8 cellular contexts compared by ENCODE assay signal in genomic region chr19:38617764-38618589, GRCh38. TPM values are rescaled to one million over a fixed set of nuclear protein-coding genes. Genes with fewer than 3 reads are reported as not detected.
DNase-seq lines count a peak whose midpoint lies in the region; ATAC-seq, FAIRE-seq and TF ChIP-seq lines count a peak whose summit lies in the region.

MAP4K1 (minus strand) TSS chr19:38617953; CDS start chr19:38617895, 58 bp downstream.

- H3K27me3 Mint-ChIP-seq in activated naive CD4-positive, alpha-beta T cell treated with anti-CD3 and anti-CD28 coated beads, Interleukin-2, amount 10 ng/mL, durations not matched to agents 7 days and 5 days, result no peaks in the 10 kb centered on the region

- TF ChIP-seq POLR2A in Peyer's patch (IDR thresholded peaks at IDR 0.05), result no peak

- FAIRE-seq in small intestine (lab: Jason Lieb, UNC), result no peak

- POLR2A ChIA-PET in SK-N-SH (lab: Yijun Ruan, JAX), result interaction anchor here (1.0 to 1.5 kb wide), 6 partner anchors 11 to 244 kb away, joined by 4 to 6 read pairs (median 4); partner anchors contain the start of genes ACTN4, FAM98C and PSMD8

- H2AFZ ChIP-seq in SK-N-SH (ENCODE audit: low read depth), result peak within 1 kb of the TSS; percentile 87

- no peak for DNase-seq in SK-N-SH
- peak; percentile 65 to 95 (median 95) for DNase-seq in Peyer's patch
- peak; percentile 86 for DNase-seq in activated naive CD4-positive, alpha-beta T cell treated with anti-CD3 and anti-CD28 coated beads, Interleukin-2, amount 10 ng/mL, durations not matched to agents 7 days and 5 days
- no peak for DNase-seq in right atrium auricular region (ENCODE audit: low spot score)
- peak; percentile 43 for DNase-seq in small intestine
- DNase-seq in glomerular visceral epithelial cell (ENCODE audit: extremely low spot score), result no peak

- ATAC-seq in SK-N-SH treated with all-trans-retinoic acid at 6 μM for 48 hours, result no peak; the same call in 2 of the 3 replicates
- peak; percentile 44 for ATAC-seq in HG03139 (IDR thresholded peaks at IDR 0.05; ENCODE audit: unreplicated experiment)

- H3K4me1 ChIP-seq in SK-N-SH (ENCODE audit: control insufficient read depth in 1 of 2, insufficient read depth in 2 of 2, low read depth in 1 of 2, low read length in 1 of 2), result peaks cover 0 to 18% of the 10 kb centered on the region in 2 experiments; a peak in 1 of 4 replicates
- H3K4me1 ChIP-seq in Peyer's patch, result peaks cover 0 to 21% (median 6%) of the 10 kb centered on the region in 4 donors
- H3K4me1 ChIP-seq in right atrium auricular region, result peaks cover 0 to 23% of the 10 kb centered on the region in 2 donors
- H3K4me1 ChIP-seq in small intestine (ENCODE audit: control insufficient read depth in 2 of 2, insufficient read depth in 1 of 2, low read depth in 1 of 2, low read length in 1 of 2), result no peaks in the 10 kb centered on the region

- no peaks in the 10 kb centered on the region for H3K9me3 Mint-ChIP-seq in activated naive CD4-positive, alpha-beta T cell treated with anti-CD3 and anti-CD28 coated beads, Interleukin-2, amount 10 ng/mL, durations not matched to agents 7 days and 5 days

- 90% methylated on average over 23 of the region's 28 CpGs for WGBS in SK-N-SH (ENCODE audit: low lambda C conversion rate)
- WGBS in small intestine, 3 donors, result 30 to 68% (median 49%) methylated on average over 28 of the region's 28 CpGs

- peak within 1 kb of the TSS; percentile 94 for H3K27ac Mint-ChIP-seq in activated naive CD4-positive, alpha-beta T cell treated with anti-CD3 and anti-CD28 coated beads, Interleukin-2, amount 10 ng/mL, durations not matched to agents 7 days and 5 days

- no peak for TF ChIP-seq RAD21 in SK-N-SH (IDR thresholded peaks at IDR 0.05; ENCODE audit: low read length)

- peak within 1 kb of the TSS; percentile 56 to 81; a peak in 3 of 4 replicates for H3K27ac ChIP-seq in SK-N-SH (ENCODE audit: low read depth in 2 of 2, low read length in 1 of 2)
- H3K27ac ChIP-seq in Peyer's patch, result peak within 1 kb of the TSS; percentile 70 to 98 (median 76)
- H3K27ac ChIP-seq in right atrium auricular region, result peak within 1 kb of the TSS; percentile 66 to 93
- peak within 1 kb of the TSS; percentile 37 to 75 for H3K27ac ChIP-seq in small intestine (ENCODE audit: low read depth in 1 of 2, low read length in 1 of 2)

- no peaks in the 10 kb centered on the region for H3K9me3 ChIP-seq in SK-N-SH
- H3K9me3 ChIP-seq in Peyer's patch, result no peaks in the 10 kb centered on the region
- no peaks in the 10 kb centered on the region for H3K9me3 ChIP-seq in right atrium auricular region
- no peaks in the 10 kb centered on the region for H3K9me3 ChIP-seq in small intestine (ENCODE audit: control insufficient read depth, low read depth)

- H3K9ac ChIP-seq in SK-N-SH, result peak within 1 kb of the TSS; percentile 77

- CTCF ChIA-PET in SK-N-SH (lab: Yijun Ruan, JAX), result interaction anchor here (1.3 to 2.5 kb wide), 5 partner anchors 17 to 312 kb away, joined by 3 to 9 read pairs (median 6); partner anchors contain the start of genes FAM98C, MRPS12 and SARS2
- CTCF ChIA-PET in activated naive CD4-positive, alpha-beta T cell treated with anti-CD3 and anti-CD28 coated beads, Interleukin-2, amount 10 ng/mL, durations not matched to agents 7 days and 5 days (lab: Charles Lee), result interaction anchor here (0.7 to 3.5 kb wide), 12 partner anchors 16 to 314 kb away, joined by 3 to 16 read pairs (median 4); partner anchors contain the start of genes FAM98C, MRPS12 and SARS2

- peak within 1 kb of the TSS; percentile 94 to 97 for H3K4me3 ChIP-seq in SK-N-SH (ENCODE audit: low read depth in 2 of 2, low read length in 1 of 2)
- H3K4me3 ChIP-seq in Peyer's patch, result peak within 1 kb of the TSS; percentile 64 to 89 (median 74)
- H3K4me3 ChIP-seq in right atrium auricular region, result peak within 1 kb of the TSS; percentile 92 to 99
- peak within 1 kb of the TSS; percentile 52 to 83 for H3K4me3 ChIP-seq in small intestine (ENCODE audit: low read depth in 1 of 2, low read length in 2 of 2)

- no peak for TF ChIP-seq EP300 in SK-N-SH (IDR thresholded peaks at IDR 0.05; ENCODE audit: borderline replicate concordance in 1 of 2, low read depth in 1 of 2, low read length in 1 of 2)

- no peaks in the 10 kb centered on the region for H4K20me1 ChIP-seq in SK-N-SH (ENCODE audit: insufficient read depth)

- no peaks in the 10 kb centered on the region for H3F3A ChIP-seq in SK-N-SH (replicated peaks; ENCODE audit: insufficient read depth)

- peaks cover 53% of the 10 kb centered on the region for H3K36me3 Mint-ChIP-seq in activated naive CD4-positive, alpha-beta T cell treated with anti-CD3 and anti-CD28 coated beads, Interleukin-2, amount 10 ng/mL, durations not matched to agents 7 days and 5 days

- peaks cover 31% of the 10 kb centered on the region for H3K79me2 ChIP-seq in SK-N-SH (ENCODE audit: insufficient read depth)

- H3K4me2 ChIP-seq in SK-N-SH, result peak within 1 kb of the TSS; percentile 92

- H3K27me3 ChIP-seq in SK-N-SH (ENCODE audit: insufficient read depth) (no peaks in the 10 kb centered on the region), Peyer's patch (no peaks in the 10 kb centered on the region), right atrium auricular region (no peaks in the 10 kb centered on the region), small intestine (ENCODE audit: control insufficient read depth in 2 of 2, insufficient read depth in 2 of 2, low read length in 2 of 2) (no peaks in the 10 kb centered on the region)

- H3K4me3 Mint-ChIP-seq in activated naive CD4-positive, alpha-beta T cell treated with anti-CD3 and anti-CD28 coated beads, Interleukin-2, amount 10 ng/mL, durations not matched to agents 7 days and 5 days, result peak within 1 kb of the TSS; percentile 99

- H3K9me2 ChIP-seq in SK-N-SH, result no peaks in the 10 kb centered on the region

- H3K4me1 Mint-ChIP-seq in activated naive CD4-positive, alpha-beta T cell treated with anti-CD3 and anti-CD28 coated beads, Interleukin-2, amount 10 ng/mL, durations not matched to agents 7 days and 5 days, result peaks cover 65% of the 10 kb centered on the region

- no peak for TF ChIP-seq CTCF in SK-N-SH (IDR thresholded peaks at IDR 0.05)
- TF ChIP-seq CTCF in Peyer's patch (IDR thresholded peaks at IDR 0.05), result no peak
- no peak for TF ChIP-seq CTCF in right atrium auricular region (IDR thresholded peaks at IDR 0.05)

- peaks cover 13 to 17% of the 10 kb centered on the region in 2 experiments for H3K36me3 ChIP-seq in SK-N-SH (replicated peaks in 1 of 2; ENCODE audit: control insufficient read depth in 1 of 2, insufficient read depth in 2 of 2, low read length in 1 of 2)
- H3K36me3 ChIP-seq in Peyer's patch, result peaks cover 0 to 28% (median 4%) of the 10 kb centered on the region in 3 donors
- peaks cover 27% of the 10 kb centered on the region for H3K36me3 ChIP-seq in right atrium auricular region
- H3K36me3 ChIP-seq in small intestine (ENCODE audit: control insufficient read depth in 2 of 2, insufficient read depth in 2 of 2, low read length in 2 of 2), result peaks cover 4 to 8% of the 10 kb centered on the region in 2 donors

TF ChIP-seq in SK-N-SH, 30 proteins besides CTCF, POLR2A, EP300 and RAD21 (continues in another document):
- no peak for TF ChIP-seq EZH2phosphoT487 (IDR thresholded peaks at IDR 0.05; ENCODE audit: borderline replicate concordance, low read depth)
- TF ChIP-seq IRF3 (IDR thresholded peaks at IDR 0.05; ENCODE audit: low read depth, low read length), result no peak
- no peak for TF ChIP-seq FOXJ3 (CRISPR knock-in tag; IDR thresholded peaks at IDR 0.05)
- TF ChIP-seq JUND (IDR thresholded peaks at IDR 0.05), result no peak
- TF ChIP-seq GABPA (IDR thresholded peaks at IDR 0.05; ENCODE audit: low read depth), result no peak

TF ChIP-seq in SK-N-SH treated with all-trans-retinoic acid at 6 μM for 48 hours, 23 proteins besides CTCF, POLR2A, EP300 and RAD21 (continues in another document):
- TF ChIP-seq TSHZ2 (CRISPR knock-in tag; IDR thresholded peaks at IDR 0.05), result no peak
- no peak for TF ChIP-seq RARB (CRISPR knock-in tag; IDR thresholded peaks at IDR 0.05)
- no peak for TF ChIP-seq TCF4 (CRISPR knock-in tag; IDR thresholded peaks at IDR 0.05; ENCODE audit: borderline replicate concordance)
- no peak for TF ChIP-seq CREB5 (CRISPR knock-in tag; IDR thresholded peaks at IDR 0.05; ENCODE audit: low read depth)

RNA-seq across cellular contexts. Expression of gene MAP4K1, which starts in this region (rescaled TPM):
- polyA plus RNA-seq in SK-N-SH (2012; rRNA removed) (0.31 and 0.37 TPM in 2 replicates), small intestine (10 to 100 TPM in 1 of 3 donors, 1 to 10 TPM in 1, under 1 TPM in 1; 0.45 to 10.8 (median 4.0) TPM)
- polyA plus RNA-seq in SK-N-SH (2012; cell fraction: cytosol; rRNA removed), result 0.10 and 0.20 TPM in 2 replicates
- polyA plus RNA-seq in SK-N-SH (2012; cell fraction: nucleus; rRNA removed), result 2.8 TPM in 2 replicates
- total RNA-seq in Peyer's patch (100 to 1,000 TPM in 1 of 4 donors, 10 to 100 TPM in 1, 1 to 10 TPM in 2; 7.0 to 116 (median 10.4) TPM), right atrium auricular region (1 to 10 TPM in 1 of 2 donors, under 1 TPM in 1; 0.83 to 4.2 TPM)

Comparison
In these comparisons a context has a peak if more than half of its experiments do, and no peak if none do; other contexts are left out.
1. DNase-seq: peak in Peyer's patch (3 of 3), activated naive CD4-positive, alpha-beta T cell treated with anti-CD3 and anti-CD28 coated beads, Interleukin-2, amount 10 ng/mL, durations not matched to agents 7 days and 5 days (single experiment) and small intestine (single experiment); none in SK-N-SH (single experiment), right atrium auricular region (single experiment) and glomerular visceral epithelial cell (single experiment).
2. Peak in every context shown above with its lines, with median percentiles within 50 percentile points of each other: H3K27ac ChIP-seq and H3K4me3 ChIP-seq.